In genomic region chr3:12993623-12994356, GRCh38 we compare ENCODE assay signal across 8 cellular contexts.
DNase-seq lines count a peak whose midpoint lies in the region; ATAC-seq, FAIRE-seq and TF ChIP-seq lines count a peak whose summit lies in the region.

No MANE protein-coding gene starts in this region.

- H3K36me3 Mint-ChIP-seq in endothelial cell (ENCODE audit: low read depth, unreplicated experiment), result no peaks in the 10 kb centered on the region
- peaks cover 0 to 30% (median 4%) of the 10 kb centered on the region in 3 donors for H3K36me3 Mint-ChIP-seq in naive thymus-derived CD8-positive, alpha-beta T cell

- no peaks in the 10 kb centered on the region for H3K4me1 Mint-ChIP-seq in endothelial cell (ENCODE audit: unreplicated experiment)
- peaks cover 24 to 81% (median 62%) of the 10 kb centered on the region in 4 donors for H3K4me1 Mint-ChIP-seq in naive thymus-derived CD8-positive, alpha-beta T cell

- H3K4me3 Mint-ChIP-seq in endothelial cell (ENCODE audit: unreplicated experiment), result no peak overlapping the region
- peak overlapping the region; percentile 42 to 98 (median 94) for H3K4me3 Mint-ChIP-seq in naive thymus-derived CD8-positive, alpha-beta T cell

- H3K36me3 ChIP-seq in SK-N-MC (ENCODE audit: insufficient read depth, low read length), result no peaks in the 10 kb centered on the region

- no peak overlapping the region for H3K9ac ChIP-seq in SK-N-MC (ENCODE audit: insufficient read length)

- no peak overlapping the region for H3K27ac Mint-ChIP-seq in endothelial cell (ENCODE audit: unreplicated experiment)
- H3K27ac Mint-ChIP-seq in naive thymus-derived CD8-positive, alpha-beta T cell, result peak overlapping the region in 1 of 10 donors; percentile 41

- ATAC-seq in GM19397 (IDR thresholded peaks at IDR 0.05; ENCODE audit: unreplicated experiment), result peak; percentile 12
- ATAC-seq in naive thymus-derived CD8-positive, alpha-beta T cell, result peak; percentile 6 to 24
- no peak for ATAC-seq in HG03342 (IDR thresholded peaks at IDR 0.05; ENCODE audit: unreplicated experiment)

- DNase-seq in AG10803 (ENCODE audit: low read depth), result no peak
- no peak for DNase-seq in SK-N-MC (ENCODE audit: low read depth, low spot score)
- peak; percentile 40 for DNase-seq in endothelial cell (ENCODE audit: low spot score)
- peak in 4 of 10 donors; percentile 25 to 52 (median 35) for DNase-seq in naive thymus-derived CD8-positive, alpha-beta T cell
- DNase-seq in kidney glomerular epithelial cell (lab: John Stamatoyannopoulos, UW), result no peak
- no peak for DNase-seq in RCC 7860 (ENCODE audit: low spot score)

- POLR2A ChIA-PET in naive thymus-derived CD8-positive, alpha-beta T cell (lab: Charles Lee), result interaction anchor here (1.0 to 4.4 kb wide), 4 partner anchors 17 to 80 kb away, joined by 3 to 41 read pairs (median 10); partner anchors contain the start of gene IQSEC1

- FAIRE-seq in RCC 7860 (lab: Jason Lieb, UNC), result no peak

- no peak overlapping the region for H3K27ac ChIP-seq in SK-N-MC

- H3K27me3 Mint-ChIP-seq in endothelial cell (ENCODE audit: unreplicated experiment), result peaks cover 11% of the 10 kb centered on the region
- H3K27me3 Mint-ChIP-seq in naive thymus-derived CD8-positive, alpha-beta T cell, result no peaks in the 10 kb centered on the region

- H3K9me3 ChIP-seq in SK-N-MC (ENCODE audit: low read depth, low read length), result no peaks in the 10 kb centered on the region

- H3K4me3 ChIP-seq in AG10803 (ENCODE audit: low read length), result peak overlapping the region; percentile 75
- peak overlapping the region; percentile 74 for H3K4me3 ChIP-seq in SK-N-MC

- TF ChIP-seq CTCF in AG10803 (conservative IDR thresholded peaks at IDR 0.05; ENCODE audit: low read length) (no peak), endothelial cell (IDR thresholded peaks at IDR 0.05; ENCODE audit: unreplicated experiment) (no peak)

- no peaks in the 10 kb centered on the region for H3K9me3 Mint-ChIP-seq in endothelial cell (ENCODE audit: unreplicated experiment)
- no peaks in the 10 kb centered on the region for H3K9me3 Mint-ChIP-seq in naive thymus-derived CD8-positive, alpha-beta T cell
